ENCODE assay signal across 1 cellular context in the genomic region with DNA sequence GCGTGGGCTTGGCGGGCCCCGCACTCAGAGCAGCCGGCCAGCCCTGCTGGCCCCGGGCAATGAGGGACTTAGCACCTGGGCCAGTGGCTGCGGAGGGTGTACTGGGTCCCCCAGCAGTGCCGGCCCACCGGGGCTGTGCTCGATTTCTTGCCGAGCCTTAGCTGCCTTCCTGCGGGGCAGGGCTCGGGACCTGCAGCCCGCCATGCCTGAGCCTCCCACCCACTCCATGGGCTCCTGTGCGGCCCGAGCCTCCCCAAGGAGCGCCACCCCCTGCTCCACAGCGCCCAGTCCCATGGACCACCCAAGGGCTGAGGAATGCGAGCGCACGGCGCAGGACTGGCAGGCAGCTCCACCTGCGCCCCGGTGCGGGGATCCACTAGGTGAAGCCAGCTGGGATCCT. TPM values are rescaled to one million over a fixed set of nuclear protein-coding genes. Genes with fewer than 3 reads are reported as not detected.
"Had no signal": no experiment of that assay in that cellular context is flagged by ENCODE, and none has a peak within 500 bp of the region (broad histone marks: within the 10 kb centered on the region; RNA-seq: fewer than 3 reads in every experiment).

No MANE protein-coding gene starts in this region.

RNA-seq across cellular contexts. Expression of a gene that starts 2.3 kb away (rescaled TPM):
- total RNA-seq: MCF 10A had no signal
